In genomic region chr10:75021851-75022250, GRCh38 we compare ENCODE assay signal across 1 cellular context.
TF ChIP-seq lines count a peak whose summit lies in the region.

No MANE protein-coding gene starts in this region.

TF ChIP-seq in IMR-90, 13 proteins besides CTCF, POLR2A, EP300 and RAD21 (continued from another document):
- TF ChIP-seq ELK1 (IDR thresholded peaks at IDR 0.05; ENCODE audit: borderline replicate concordance, low read depth, low read length) (no peak), MAZ (IDR thresholded peaks at IDR 0.05; ENCODE audit: borderline replicate concordance, low read depth, low read length) (no peak)
